Comparison of ENCODE assay signal across 21 cellular contexts in genomic region chr16:87263418-87264052, GRCh38. TPM values are rescaled to one million over a fixed set of nuclear protein-coding genes. Genes with fewer than 3 reads are reported as not detected.
DNase-seq lines count a peak whose midpoint lies in the region; TF ChIP-seq lines count a peak whose summit lies in the region.
"Had no signal": no experiment of that assay in that cellular context is flagged by ENCODE, and none has a peak within 500 bp of the region (broad histone marks: within the 10 kb centered on the region; RNA-seq: fewer than 3 reads in every experiment).

No MANE protein-coding gene starts in this region.

- no peak overlapping the region for H3K4me2 ChIP-seq in osteoblast (ENCODE audit: insufficient read depth, low read length)

- POLR2A ChIA-PET in HEK293 (lab: Yijun Ruan, JAX), result no interaction called here

- no peaks in the 10 kb centered on the region for H4K20me1 ChIP-seq in osteoblast (ENCODE audit: insufficient read depth, low read length)

- DNase-seq in Caki2 (ENCODE audit: low read depth) (peak; percentile 40), astrocyte of the hippocampus (ENCODE audit: low read depth, low spot score) (peak; percentile 9), osteoblast (ENCODE audit: insufficient read length, low spot score, missing footprints) (peak; percentile 73), T-helper 9 cell (no peak), HAP-1 (ENCODE audit: low spot score in 2 of 2) (no peak), pons (ENCODE audit: low spot score) (no peak)
- no peak for DNase-seq in activated CD4-positive, alpha-beta T cell treated with anti-CD3 and anti-CD28 coated beads, Interleukin-2, amount 50 U/mL, for 1 hour
- DNase-seq: activated CD4-positive, alpha-beta T cell treated with anti-CD3 and anti-CD28 coated beads for 36 hours; brain microvascular endothelial cell; CD4-positive, alpha-beta T cell; cortex of kidney; glutamatergic neuron; Kasumi-1; natural killer cell; NCI-H1048; NCI-H187 treated with DMSO at 0.1 percent for 48 hours; right lobe of liver; SW 1271 had no signal

- H3K9me3 ChIP-seq in HEK293 (ENCODE audit: control insufficient read depth, insufficient read depth, low read depth, low read length) (no peaks in the 10 kb centered on the region), osteoblast (ENCODE audit: low read depth, low read length) (no peaks in the 10 kb centered on the region), HAP-1 (no peaks in the 10 kb centered on the region)
- H3K9me3 ChIP-seq: right lobe of liver, suprapubic skin had no signal

- H3K79me2 ChIP-seq in osteoblast (ENCODE audit: insufficient read depth, low read length), result no peaks in the 10 kb centered on the region
- H3K79me2 ChIP-seq: parathyroid adenoma had no signal

- CTCF ChIA-PET in HEK293 (lab: Yijun Ruan, JAX), result interaction anchor here (1.2 kb wide), 1 partner anchor 15 kb away, joined by 4 read pairs; no protein-coding TSS in a partner anchor

- H3K4me3 ChIP-seq in HEK293 (ENCODE audit: low read depth, low read length), result no peak overlapping the region
- H3K4me3 ChIP-seq in osteoblast (ENCODE audit: insufficient read depth, low read length), result no peak overlapping the region
- no peak overlapping the region for H3K4me3 ChIP-seq in HAP-1
- H3K4me3 ChIP-seq: right lobe of liver, suprapubic skin had no signal

- in situ Hi-C loops in Caki2 (cut with HindIII; ENCODE audit: low pct_unique_long_range_greater_than_20kb, low sequenced_read_pairs), result no loop called here
- in situ Hi-C loops in HAP-1 (cut with MboI; ENCODE audit: low sequenced_read_pairs), result no loop called here

- H3K27ac ChIP-seq in HEK293 (ENCODE audit: extremely low read depth, low read depth, low read length), result no peak overlapping the region
- H3K27ac ChIP-seq in osteoblast (ENCODE audit: low read depth, low read length), result no peak overlapping the region
- H3K27ac ChIP-seq: brain microvascular endothelial cell, parathyroid adenoma, right lobe of liver, suprapubic skin had no signal

- H2AFZ ChIP-seq in osteoblast (ENCODE audit: low read length), result no peak overlapping the region
- H2AFZ ChIP-seq: parathyroid adenoma had no signal

- H3K27me3 ChIP-seq in osteoblast (ENCODE audit: insufficient read depth, low read length) (no peaks in the 10 kb centered on the region), HAP-1 (ENCODE audit: low read depth) (no peaks in the 10 kb centered on the region)
- H3K27me3 ChIP-seq: brain microvascular endothelial cell, right lobe of liver, suprapubic skin had no signal

- TF ChIP-seq CTCF in HEK293 (tag by site-specific recombination; IDR thresholded peaks at IDR 0.05) (no peak), osteoblast (IDR thresholded peaks at IDR 0.05; ENCODE audit: extremely low read depth, low read depth, low read length) (no peak)

- H3K4me1 ChIP-seq in HEK293 (ENCODE audit: control insufficient read depth, insufficient read depth, low read length), result peaks cover 6% of the 10 kb centered on the region; the same call in 1 of the 2 replicates
- H3K4me1 ChIP-seq in osteoblast (ENCODE audit: insufficient read depth, low read length), result no peaks in the 10 kb centered on the region
- no peaks in the 10 kb centered on the region for H3K4me1 ChIP-seq in HAP-1
- H3K4me1 ChIP-seq: parathyroid adenoma, suprapubic skin had no signal

- H3K36me3 ChIP-seq in HEK293 (ENCODE audit: control insufficient read depth in 2 of 2, insufficient read depth in 1 of 2, low read length in 2 of 2) (no peaks in the 10 kb centered on the region), osteoblast (ENCODE audit: insufficient read depth, low read length) (no peaks in the 10 kb centered on the region), HAP-1 (replicated peaks) (no peaks in the 10 kb centered on the region)
- H3K36me3 ChIP-seq: brain microvascular endothelial cell, right lobe of liver, suprapubic skin had no signal

TF ChIP-seq in HEK293, 187 proteins besides CTCF, POLR2A, EP300 and RAD21:
- TF ChIP-seq HIC1 (tag by site-specific recombination; IDR thresholded peaks at IDR 0.05) (no peak), ZNF214 (tag by site-specific recombination; IDR thresholded peaks at IDR 0.05; ENCODE audit: borderline replicate concordance) (no peak), ZNF362 (tag by site-specific recombination; IDR thresholded peaks at IDR 0.05) (no peak), REST (tag by site-specific recombination; IDR thresholded peaks at IDR 0.05) (peak; percentile 83), ZNF223 (tag by site-specific recombination; IDR thresholded peaks at IDR 0.05) (no peak), ZNF311 (tag by site-specific recombination; IDR thresholded peaks at IDR 0.05; ENCODE audit: borderline replicate concordance) (no peak), ZNF776 (tag by site-specific recombination; IDR thresholded peaks at IDR 0.05; ENCODE audit: borderline replicate concordance) (no peak), ZNF23 (tag by site-specific recombination; IDR thresholded peaks at IDR 0.05; ENCODE audit: borderline replicate concordance) (no peak)

RNA-seq across cellular contexts. Expression of gene C16orf95, which starts 53.7 kb away (rescaled TPM):
- total RNA-seq in Caki2 (2014; rRNA removed; shearing (Covaris generic); ENCODE audit: low replicate concordance), result 10.1 and 50.3 TPM in 2 replicates
- total RNA-seq in osteoblast, result 4.0 and 4.4 TPM in 2 replicates

Comparison
In these comparisons a context has a peak if more than half of its experiments do, and no peak if none do; other contexts are left out.
1. DNase-seq: peak in Caki2 (single experiment), astrocyte of the hippocampus (single experiment) and osteoblast (single experiment); none in T-helper 9 cell (single experiment), activated CD4-positive, alpha-beta T cell treated with anti-CD3 and anti-CD28 coated beads, Interleukin-2, amount 50 U/mL, for 1 hour (single experiment), HAP-1 (0 of 2) and pons (single experiment).